In the genomic region with DNA sequence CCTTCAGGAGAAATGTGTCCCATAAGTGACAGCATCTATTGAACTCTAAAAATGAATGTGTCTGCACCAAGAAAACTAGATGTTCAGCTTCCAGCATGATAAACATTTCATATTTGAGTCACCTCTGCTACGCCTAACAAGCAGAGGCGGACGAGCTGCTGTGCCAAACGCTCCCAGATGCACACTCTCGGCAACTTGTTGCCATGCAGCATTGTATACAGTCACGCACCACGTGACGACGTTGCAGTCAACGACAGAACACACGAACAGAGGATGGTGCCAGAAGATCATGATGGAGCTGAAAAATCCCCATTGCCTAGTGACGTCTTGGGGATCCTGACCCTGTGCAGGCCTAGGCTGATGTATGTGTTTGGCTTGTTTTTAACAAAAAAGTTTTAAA, we compare ENCODE assay signal across 9 cellular contexts.
A peak's percentile ranks its signal among the peaks of the same experiment; 100 is the strongest.
DNase-seq lines count a peak whose midpoint lies in the region; ATAC-seq and TF ChIP-seq lines count a peak whose summit lies in the region.
"Had no signal": no experiment of that assay in that cellular context is flagged by ENCODE, and none has a peak within 500 bp of the region (broad histone marks: within the 10 kb centered on the region; RNA-seq: fewer than 3 reads in every experiment).

No MANE protein-coding gene starts in this region.

- H3K9me3 ChIP-seq in right cardiac atrium (ENCODE audit: control insufficient read depth, low read length): no peaks in the 10 kb centered on the region
- H3K9me3 ChIP-seq in tibial nerve: no peaks in the 10 kb centered on the region
- H3K9me3 ChIP-seq in Karpas-422 (ENCODE audit: low read length): no peaks in the 10 kb centered on the region

- no peak overlapping the region for H2AFZ ChIP-seq in Karpas-422 (ENCODE audit: low read length)

- peaks cover 0 to 4% (median 0%) of the 10 kb centered on the region in 3 donors for H3K36me3 ChIP-seq in tibial nerve
- no peaks in the 10 kb centered on the region for H3K36me3 ChIP-seq in Karpas-422 (ENCODE audit: insufficient read depth, low read length)

- 52% methylated on average over 12 of the region's 12 CpGs for WGBS in right cardiac atrium
- 71 to 74% methylated on average over 12 of the region's 12 CpGs for WGBS in tibial nerve, 2 donors

- H3K27me3 ChIP-seq in right cardiac atrium (ENCODE audit: control insufficient read depth, insufficient read depth): no peaks in the 10 kb centered on the region
- H3K27me3 ChIP-seq in tibial nerve: no peaks in the 10 kb centered on the region
- no peaks in the 10 kb centered on the region for H3K27me3 ChIP-seq in Karpas-422 (ENCODE audit: low read length)

- H3K27ac ChIP-seq in right cardiac atrium (ENCODE audit: low read length) (no peak overlapping the region), tibial nerve (no peak overlapping the region), Karpas-422 (ENCODE audit: low read length) (no peak overlapping the region)

- peak; percentile 94 for DNase-seq in AG10803 (ENCODE audit: low read depth)
- DNase-seq in activated CD4-positive, alpha-beta T cell treated with anti-CD3 and anti-CD28 coated beads, Interleukin-2, amount 50 U/mL, for 48 hours: peak; percentile 64 to 67
- peak in 1 of 3 donors; percentile 74 for DNase-seq in right cardiac atrium
- no peak for DNase-seq in tibial nerve (ENCODE audit: low spot score in 2 of 2)
- no peak for DNase-seq in SW480 (ENCODE audit: low spot score)
- DNase-seq in Karpas-422: no peak
- DNase-seq: NCI-H1048 had no signal

- no peak overlapping the region for H3K4me3 ChIP-seq in AG10803 (ENCODE audit: low read length)
- H3K4me3 ChIP-seq in right cardiac atrium (ENCODE audit: low read length): no peak overlapping the region
- no peak overlapping the region for H3K4me3 ChIP-seq in tibial nerve
- no peak overlapping the region for H3K4me3 ChIP-seq in Karpas-422 (ENCODE audit: low read length)

- H3K9me2 ChIP-seq in Karpas-422 (replicated peaks; ENCODE audit: insufficient read depth, low read length): no peaks in the 10 kb centered on the region

- H3K4me2 ChIP-seq in Karpas-422 (ENCODE audit: low read depth, low read length, poor library complexity, severe bottlenecking): no peak overlapping the region

- TF ChIP-seq CTCF in AG10803 (conservative IDR thresholded peaks at IDR 0.05; ENCODE audit: low read length) (no peak), tibial nerve (IDR thresholded peaks at IDR 0.05) (no peak)

- intact Hi-C loops in right cardiac atrium (cut with DNase I): no loop called here

- H3K9ac ChIP-seq in Karpas-422 (ENCODE audit: low read length): no peak overlapping the region

- no peak for TF ChIP-seq EP300 in tibial nerve (IDR thresholded peaks at IDR 0.05)

- peaks cover 35% of the 10 kb centered on the region for H4K20me1 ChIP-seq in Karpas-422 (ENCODE audit: insufficient read depth, low read depth, low read length)

- peak; percentile 37 for ATAC-seq in HG02571 (IDR thresholded peaks at IDR 0.05; ENCODE audit: unreplicated experiment)
- ATAC-seq in right cardiac atrium: peak; percentile 59 to 66
- ATAC-seq in HG02798 (IDR thresholded peaks at IDR 0.05; ENCODE audit: poor library complexity, unreplicated experiment): no peak

- no peak for TF ChIP-seq POLR2A in tibial nerve (IDR thresholded peaks at IDR 0.05)

- no peaks in the 10 kb centered on the region for H3K79me2 ChIP-seq in Karpas-422 (ENCODE audit: low read length)

- H3K4me1 ChIP-seq in right cardiac atrium (ENCODE audit: control insufficient read depth, insufficient read depth, low read length): no peaks in the 10 kb centered on the region
- H3K4me1 ChIP-seq in tibial nerve: peaks cover 0 to 3% (median 0%) of the 10 kb centered on the region in 4 donors
- peaks cover 10% of the 10 kb centered on the region for H3K4me1 ChIP-seq in Karpas-422 (ENCODE audit: low read length)

Comparison
In these comparisons a context has a peak if more than half of its experiments do, and no peak if none do; other contexts are left out.
1. DNase-seq: peak in AG10803 (single experiment) and activated CD4-positive, alpha-beta T cell treated with anti-CD3 and anti-CD28 coated beads, Interleukin-2, amount 50 U/mL, for 48 hours (2 of 2); none in tibial nerve (0 of 2), SW480 (single experiment) and Karpas-422 (single experiment).